35 cellular contexts compared by ENCODE assay signal in genomic region chr7:135277161-135277560, GRCh38. TPM values are rescaled to one million over a fixed set of nuclear protein-coding genes. Genes with fewer than 3 reads are reported as not detected.
"Had no signal": no experiment of that assay in that cellular context is flagged by ENCODE, and none has a peak within 500 bp of the region (broad histone marks: within the 10 kb centered on the region; RNA-seq: fewer than 3 reads in every experiment).

No MANE protein-coding gene starts in this region.

- H3K36me3 ChIP-seq: ascending aorta, brain microvascular endothelial cell, esophagus muscularis mucosa, gastrocnemius medialis, heart left ventricle, WERI-Rb-1 had no signal

- H3K4me1 ChIP-seq: ascending aorta had no signal

- H3K27ac ChIP-seq: ascending aorta, brain microvascular endothelial cell, coronary artery, dorsolateral prefrontal cortex, esophagus muscularis mucosa, foreskin keratinocyte, gastrocnemius medialis, heart left ventricle, WERI-Rb-1 had no signal

- H3K4me3 Mint-ChIP-seq: activated B cell treated with CpG ODN at 0.5 μM for 24 hours; activated CD8-positive, alpha-beta T cell treated with anti-CD3 and anti-CD28 coated beads for 36 hours; activated naive CD4-positive, alpha-beta T cell treated with anti-CD3 and anti-CD28 coated beads, Interleukin-2, amount 10 ng/mL, durations not matched to agents 7 days and 5 days; activated naive CD8-positive, alpha-beta T cell treated with anti-CD3 and anti-CD28 coated beads, Interleukin-2, amount 10 ng/mL, durations not matched to agents 7 days and 5 days; activated T-cell treated with anti-CD3 and anti-CD28 coated beads, Interleukin-2, amount 50 U/mL, for 24 hours; activated T-cell treated with anti-CD3 and anti-CD28 coated beads, Interleukin-2, amount 50 U/mL, for 72 hours; central memory CD8-positive, alpha-beta T cell; dendritic cell treated with granulocyte-macrophage colony-stimulating factor and Interleukin-4, amounts not matched to agents 40 ng/mL and 50 ng/mL, for 4 days; T-helper 17 cell; T-helper 2 cell treated with Interferon-gamma antibody and Interleukin-4, amounts not matched to agents 5 μg/mL and 100 μg/mL, for 36 hours had no signal

- H3K9me3 ChIP-seq: ascending aorta, esophagus muscularis mucosa, gastrocnemius medialis, heart left ventricle had no signal

- H3K9me3 Mint-ChIP-seq: activated B cell treated with CpG ODN at 0.5 μM for 24 hours; activated CD8-positive, alpha-beta T cell treated with anti-CD3 and anti-CD28 coated beads for 36 hours; activated naive CD4-positive, alpha-beta T cell treated with anti-CD3 and anti-CD28 coated beads, Interleukin-2, amount 10 ng/mL, durations not matched to agents 7 days and 5 days; activated naive CD4-positive, alpha-beta T cell treated with anti-CD3 and anti-CD28 coated beads, Interleukin-2, amount 50 U/mL, for 72 hours; activated naive CD8-positive, alpha-beta T cell treated with anti-CD3 and anti-CD28 coated beads, Interleukin-2, amount 10 ng/mL, durations not matched to agents 7 days and 5 days; activated T-cell treated with anti-CD3 and anti-CD28 coated beads, Interleukin-2, amount 50 U/mL, for 72 hours; central memory CD8-positive, alpha-beta T cell; dendritic cell treated with granulocyte-macrophage colony-stimulating factor and Interleukin-4, amounts not matched to agents 40 ng/mL and 50 ng/mL, for 4 days; T-helper 2 cell treated with Interferon-gamma antibody and Interleukin-4, amounts not matched to agents 5 μg/mL and 100 μg/mL, for 36 hours had no signal

- ATAC-seq: activated CD4-positive, CD25-positive, alpha-beta regulatory T cell treated with anti-CD3 and anti-CD28 coated beads, Interleukin-2, amount 50 U/mL, for 24 hours; activated CD8-positive, alpha-beta T cell treated with anti-CD3 and anti-CD28 coated beads for 36 hours; activated naive CD4-positive, alpha-beta T cell treated with anti-CD3 and anti-CD28 coated beads, Interleukin-2, amount 50 U/mL, for 72 hours; activated T-cell treated with anti-CD3 and anti-CD28 coated beads, Interleukin-2, amount 50 U/mL, for 72 hours; foreskin keratinocyte; gastrocnemius medialis; heart left ventricle; T-helper 17 cell had no signal

- FAIRE-seq: bronchial epithelial cell had no signal

- H3K4me3 ChIP-seq: ascending aorta, coronary artery, dorsolateral prefrontal cortex, esophagus muscularis mucosa, gastrocnemius medialis, heart left ventricle had no signal

- DNase-seq: activated B cell treated with CpG ODN at 0.5 μM for 24 hours; activated CD4-positive, alpha-beta T cell treated with anti-CD3 and anti-CD28 coated beads for 48 hours; activated CD4-positive, alpha-beta T cell treated with anti-CD3 and anti-CD28 coated beads, Interleukin-2, amount 50 U/mL, for 1 hour; activated CD4-positive, alpha-beta T cell treated with anti-CD3 and anti-CD28 coated beads, Interleukin-2, amount 50 U/mL, for 48 hours; activated CD8-positive, alpha-beta T cell treated with anti-CD3 and anti-CD28 coated beads for 36 hours; activated gamma-delta T cell; activated naive CD4-positive, alpha-beta T cell; activated naive CD4-positive, alpha-beta T cell treated with anti-CD3 and anti-CD28 coated beads, Interleukin-2, amount 10 ng/mL, durations not matched to agents 7 days and 5 days; activated naive CD8-positive, alpha-beta T cell treated with anti-CD3 and anti-CD28 coated beads, Interleukin-2, amount 10 ng/mL, durations not matched to agents 7 days and 5 days; activated T-cell treated with anti-CD3 and anti-CD28 coated beads for 4 hours; activated T-cell treated with anti-CD3 and anti-CD28 coated beads, Interleukin-2, amount 50 U/mL, for 24 hours; activated T-cell treated with anti-CD3 and anti-CD28 coated beads, Interleukin-2, amount 50 U/mL, for 72 hours; brain microvascular endothelial cell; dorsolateral prefrontal cortex; effector memory CD4-positive, alpha-beta T cell; erythroblast; foreskin keratinocyte; gastrocnemius medialis; glutamatergic neuron; heart left ventricle; T-helper 1 cell; T-helper 17 cell; T1000; WERI-Rb-1 had no signal

- H3K36me3 Mint-ChIP-seq: activated naive CD4-positive, alpha-beta T cell treated with anti-CD3 and anti-CD28 coated beads, Interleukin-2, amount 10 ng/mL, durations not matched to agents 7 days and 5 days; activated naive CD4-positive, alpha-beta T cell treated with anti-CD3 and anti-CD28 coated beads, Interleukin-2, amount 50 U/mL, for 72 hours; activated naive CD8-positive, alpha-beta T cell treated with anti-CD3 and anti-CD28 coated beads, Interleukin-2, amount 10 ng/mL, durations not matched to agents 7 days and 5 days had no signal

- H3K27me3 ChIP-seq: ascending aorta, brain microvascular endothelial cell, dorsolateral prefrontal cortex, esophagus muscularis mucosa, foreskin keratinocyte, gastrocnemius medialis had no signal

- H3K27ac Mint-ChIP-seq: activated B cell treated with CpG ODN at 0.5 μM for 24 hours; activated CD8-positive, alpha-beta T cell treated with anti-CD3 and anti-CD28 coated beads for 36 hours; activated naive CD4-positive, alpha-beta T cell treated with anti-CD3 and anti-CD28 coated beads, Interleukin-2, amount 10 ng/mL, durations not matched to agents 7 days and 5 days; activated naive CD4-positive, alpha-beta T cell treated with anti-CD3 and anti-CD28 coated beads, Interleukin-2, amount 50 U/mL, for 72 hours; activated naive CD8-positive, alpha-beta T cell treated with anti-CD3 and anti-CD28 coated beads, Interleukin-2, amount 10 ng/mL, durations not matched to agents 7 days and 5 days; activated T-cell treated with anti-CD3 and anti-CD28 coated beads, Interleukin-2, amount 50 U/mL, for 24 hours; activated T-cell treated with anti-CD3 and anti-CD28 coated beads, Interleukin-2, amount 50 U/mL, for 72 hours; dendritic cell treated with granulocyte-macrophage colony-stimulating factor and Interleukin-4, amounts not matched to agents 40 ng/mL and 50 ng/mL, for 4 days; T-helper 2 cell treated with Interferon-gamma antibody and Interleukin-4, amounts not matched to agents 5 μg/mL and 100 μg/mL, for 36 hours had no signal

RNA-seq across cellular contexts. Expression of gene STRA8, which starts 43.5 kb away (rescaled TPM):
- total RNA-seq: activated B cell treated with CpG ODN at 0.5 μM for 24 hours; activated CD8-positive, alpha-beta T cell treated with anti-CD3 and anti-CD28 coated beads for 36 hours; activated naive CD4-positive, alpha-beta T cell treated with anti-CD3 and anti-CD28 coated beads, Interleukin-2, amount 50 U/mL, for 72 hours; activated naive CD8-positive, alpha-beta T cell treated with anti-CD3 and anti-CD28 coated beads, Interleukin-2, amount 10 ng/mL, durations not matched to agents 7 days and 5 days; activated T-cell treated with anti-CD3 and anti-CD28 coated beads, Interleukin-2, amount 50 U/mL, for 72 hours; ascending aorta; bronchial epithelial cell; cardiac septum; cerebellum; esophagus muscularis mucosa; foreskin keratinocyte; gastrocnemius medialis; heart left ventricle; T-helper 17 cell had no signal
- polyA plus RNA-seq: foreskin keratinocyte, heart left ventricle had no signal
